ENCODE assay signal across 21 cellular contexts in the genomic region with DNA sequence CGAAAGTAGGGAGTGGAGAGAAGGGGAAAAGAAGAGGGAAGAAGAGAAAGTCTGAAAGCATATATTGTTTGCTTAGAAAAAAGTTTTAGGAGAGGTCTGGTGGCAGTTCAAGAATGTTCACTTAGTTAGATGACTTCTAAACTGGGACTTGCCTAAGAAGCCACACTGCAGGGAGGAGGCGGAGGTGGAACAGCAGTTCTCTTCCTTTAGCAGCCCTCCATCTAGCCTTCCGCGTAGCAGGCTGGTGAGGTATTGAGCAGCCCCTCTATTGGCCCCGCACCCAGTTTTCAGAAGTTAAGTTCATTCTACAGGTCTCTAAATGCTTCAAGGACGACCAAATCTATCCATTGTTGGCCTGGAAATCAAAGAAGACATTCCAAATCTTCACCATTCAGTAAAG. TPM values are rescaled to one million over a fixed set of nuclear protein-coding genes. Genes with fewer than 3 reads are reported as not detected.
DNase-seq lines count a peak whose midpoint lies in the region; ATAC-seq and TF ChIP-seq lines count a peak whose summit lies in the region.
"Had no signal": no experiment of that assay in that cellular context is flagged by ENCODE, and none has a peak within 500 bp of the region (broad histone marks: within the 10 kb centered on the region; RNA-seq: fewer than 3 reads in every experiment).

No MANE protein-coding gene starts in this region.

- H3K36me3 ChIP-seq in sigmoid colon (no peaks in the 10 kb centered on the region), MG63 (peaks cover 7% of the 10 kb centered on the region)
- H3K36me3 ChIP-seq: colonic mucosa had no signal

- no peak for TF ChIP-seq EP300 in sigmoid colon (IDR thresholded peaks at IDR 0.05)

- no peaks in the 10 kb centered on the region for H3K9me3 Mint-ChIP-seq in activated CD4-positive, alpha-beta T cell treated with anti-CD3 and anti-CD28 coated beads for 36 hours (ENCODE audit: low read depth)
- no peaks in the 10 kb centered on the region for H3K9me3 Mint-ChIP-seq in HFFc6
- no peaks in the 10 kb centered on the region for H3K9me3 Mint-ChIP-seq in activated naive CD8-positive, alpha-beta T cell treated with anti-CD3 and anti-CD28 coated beads, Interleukin-2, amount 10 ng/mL, durations not matched to agents 7 days and 5 days
- H3K9me3 Mint-ChIP-seq: nephron had no signal

- CTCF ChIA-PET in activated CD4-positive, alpha-beta T cell treated with anti-CD3 and anti-CD28 coated beads for 36 hours (lab: Charles Lee) = interaction anchor here (0.6 to 2.3 kb wide), 9 partner anchors 9 to 914 kb away, joined by 3 to 16 read pairs (median 3); no protein-coding TSS in a partner anchor

- H3K4me1 Mint-ChIP-seq in activated CD4-positive, alpha-beta T cell treated with anti-CD3 and anti-CD28 coated beads for 36 hours = peaks cover 63% of the 10 kb centered on the region
- peaks cover 54% of the 10 kb centered on the region for H3K4me1 Mint-ChIP-seq in HFFc6 (ENCODE audit: low read depth)
- H3K4me1 Mint-ChIP-seq in activated naive CD8-positive, alpha-beta T cell treated with anti-CD3 and anti-CD28 coated beads, Interleukin-2, amount 10 ng/mL, durations not matched to agents 7 days and 5 days = peaks cover 68% of the 10 kb centered on the region

- intact Hi-C loops in activated CD4-positive, alpha-beta T cell treated with anti-CD3 and anti-CD28 coated beads for 36 hours (cut with DNase I, micrococcal nuclease) = no loop called here
- intact Hi-C loops in sigmoid colon (cut with DNase I) = no loop called here
- intact Hi-C loops in left cardiac atrium (cut with DNase I) = no loop called here

- peaks cover 0 to 70% (median 50%) of the 10 kb centered on the region in 4 donors for H3K4me1 ChIP-seq in sigmoid colon
- H3K4me1 ChIP-seq: colonic mucosa had no signal

- no peak for TF ChIP-seq CTCF in HFFc6 (IDR thresholded peaks at IDR 0.05)
- TF ChIP-seq CTCF in sigmoid colon (IDR thresholded peaks at IDR 0.05) = no peak

- POLR2A ChIA-PET in activated CD4-positive, alpha-beta T cell treated with anti-CD3 and anti-CD28 coated beads for 36 hours (lab: Charles Lee) = interaction anchor here (0.8 kb wide), 1 partner anchor 233 kb away, joined by 3 read pairs; no protein-coding TSS in a partner anchor
- POLR2A ChIA-PET in activated naive CD8-positive, alpha-beta T cell treated with anti-CD3 and anti-CD28 coated beads, Interleukin-2, amount 10 ng/mL, durations not matched to agents 7 days and 5 days (lab: Charles Lee) = interaction anchor here (0.8 to 7.8 kb wide), 4 partner anchors 9 to 53 kb away, joined by 3 to 214 read pairs (median 4); a partner anchor contains a TSS

- H3K4me3 ChIP-seq in sigmoid colon = no peak overlapping the region
- no peak overlapping the region for H3K4me3 ChIP-seq in MG63
- H3K4me3 ChIP-seq: colonic mucosa, hepatocyte, testis had no signal

- no peak for TF ChIP-seq POLR2A in sigmoid colon (IDR thresholded peaks at IDR 0.05)

- no peaks in the 10 kb centered on the region for H3K9me3 ChIP-seq in sigmoid colon
- H3K9me3 ChIP-seq in MG63 = no peaks in the 10 kb centered on the region
- H3K9me3 ChIP-seq: colonic mucosa, testis had no signal

- peaks cover 65% of the 10 kb centered on the region for H3K36me3 Mint-ChIP-seq in activated CD4-positive, alpha-beta T cell treated with anti-CD3 and anti-CD28 coated beads for 36 hours (ENCODE audit: low read depth)
- H3K36me3 Mint-ChIP-seq in HFFc6 (ENCODE audit: low read depth) = peaks cover 25% of the 10 kb centered on the region
- H3K36me3 Mint-ChIP-seq in activated naive CD8-positive, alpha-beta T cell treated with anti-CD3 and anti-CD28 coated beads, Interleukin-2, amount 10 ng/mL, durations not matched to agents 7 days and 5 days = peaks cover 51% of the 10 kb centered on the region

- no peaks in the 10 kb centered on the region for H3K27me3 Mint-ChIP-seq in activated CD4-positive, alpha-beta T cell treated with anti-CD3 and anti-CD28 coated beads for 36 hours
- no peaks in the 10 kb centered on the region; the same call in none of the 2 replicates for H3K27me3 Mint-ChIP-seq in HFFc6 (ENCODE audit: insufficient read depth)
- no peaks in the 10 kb centered on the region for H3K27me3 Mint-ChIP-seq in activated naive CD8-positive, alpha-beta T cell treated with anti-CD3 and anti-CD28 coated beads, Interleukin-2, amount 10 ng/mL, durations not matched to agents 7 days and 5 days

- H3K27me3 ChIP-seq in sigmoid colon (no peaks in the 10 kb centered on the region), MG63 (no peaks in the 10 kb centered on the region)
- H3K27me3 ChIP-seq: colonic mucosa, hepatocyte, testis had no signal

- peak overlapping the region in 3 of 4 donors; percentile 33 to 78 (median 65) for H3K27ac ChIP-seq in sigmoid colon
- H3K27ac ChIP-seq: colonic mucosa, hepatocyte, testis had no signal

- no peak for ATAC-seq in activated CD4-positive, alpha-beta T cell treated with anti-CD3 and anti-CD28 coated beads for 36 hours
- ATAC-seq in activated naive CD8-positive, alpha-beta T cell treated with anti-CD3 and anti-CD28 coated beads, Interleukin-2, amount 10 ng/mL, durations not matched to agents 7 days and 5 days (ENCODE audit: low read depth) = peak; percentile 13
- ATAC-seq in left cardiac atrium = no peak
- ATAC-seq: HCT116 had no signal

- 92 to 94% methylated on average over 6 of the region's 6 CpGs for WGBS in sigmoid colon, 2 donors

- no peak for DNase-seq in activated CD4-positive, alpha-beta T cell treated with anti-CD3 and anti-CD28 coated beads for 36 hours
- no peak for DNase-seq in activated CD4-positive, alpha-beta T cell treated with anti-CD3 and anti-CD28 coated beads, Interleukin-2, amount 50 U/mL, for 48 hours
- DNase-seq in HFFc6 = no peak
- DNase-seq in activated naive CD8-positive, alpha-beta T cell treated with anti-CD3 and anti-CD28 coated beads, Interleukin-2, amount 10 ng/mL, durations not matched to agents 7 days and 5 days = no peak
- DNase-seq in sigmoid colon = no peak
- DNase-seq in MG63 = no peak
- no peak for DNase-seq in effector CD4-positive, alpha-beta T cell
- no peak for DNase-seq in left cardiac atrium
- DNase-seq: activated CD4-positive, CD25-positive, alpha-beta regulatory T cell treated with anti-CD3 and anti-CD28 coated beads, Interleukin-2, amount 50 U/mL, for 72 hours; colonic mucosa; foreskin fibroblast; KBM-7; NCI-H1092 treated with DMSO at 0.1 percent for 48 hours; NCI-H524; SHP77; small intestine; stimulated activated CD4-positive, alpha-beta T cell treated with anti-CD3 and anti-CD28 coated beads, Interleukin-4, amount 100 ng/mL, for 1 hour; testis had no signal

- H3K27ac Mint-ChIP-seq in activated CD4-positive, alpha-beta T cell treated with anti-CD3 and anti-CD28 coated beads for 36 hours = peak overlapping the region; percentile 98
- H3K27ac Mint-ChIP-seq in HFFc6 = peak overlapping the region; percentile 44
- H3K27ac Mint-ChIP-seq in activated naive CD8-positive, alpha-beta T cell treated with anti-CD3 and anti-CD28 coated beads, Interleukin-2, amount 10 ng/mL, durations not matched to agents 7 days and 5 days = peak overlapping the region; percentile 52
- H3K27ac Mint-ChIP-seq: nephron had no signal

- peak overlapping the region; percentile 32 for H3K4me3 Mint-ChIP-seq in activated CD4-positive, alpha-beta T cell treated with anti-CD3 and anti-CD28 coated beads for 36 hours
- H3K4me3 Mint-ChIP-seq in HFFc6 = no peak overlapping the region
- peak overlapping the region; percentile 93 for H3K4me3 Mint-ChIP-seq in activated naive CD8-positive, alpha-beta T cell treated with anti-CD3 and anti-CD28 coated beads, Interleukin-2, amount 10 ng/mL, durations not matched to agents 7 days and 5 days
- H3K4me3 Mint-ChIP-seq: nephron had no signal

RNA-seq across cellular contexts. Expression of a gene that starts 31.9 kb away (rescaled TPM):
- total RNA-seq in activated CD4-positive, alpha-beta T cell treated with anti-CD3 and anti-CD28 coated beads for 36 hours = 100 to 1,000 TPM; 161 to 188 TPM
- total RNA-seq in HFFc6 (2021; fragmentation: NEBNext Ultra II Directional; extraction: Animal tissue kit (Norgen Biotek cat#: 25700)) = 10 to 100 TPM; 33.0 to 41.7 (median 38.5) TPM
- 100 to 1,000 TPM; 446 to 480 TPM for total RNA-seq in activated naive CD8-positive, alpha-beta T cell treated with anti-CD3 and anti-CD28 coated beads, Interleukin-2, amount 10 ng/mL, durations not matched to agents 7 days and 5 days
- total RNA-seq in sigmoid colon (10 to 100 TPM; 26.3 to 51.0 (median 40.6) TPM), left cardiac atrium (10 to 100 TPM; 25.1 to 29.9 TPM)
- polyA plus RNA-seq in sigmoid colon = 10 to 100 TPM in 2 of 3 donors, 1 to 10 TPM in 1; 9.0 to 46.8 (median 11.8) TPM
- 4.3 and 4.6 TPM in 2 replicates for total RNA-seq in MG63 (2014; rRNA removed; shearing (Covaris generic); ENCODE audit: low replicate concordance)

Comparison
In these comparisons a context has a peak if more than half of its experiments do, and no peak if none do; other contexts are left out.
1. H3K27ac Mint-ChIP-seq: peak in every context shown above with its lines; median percentile 98 in activated CD4-positive, alpha-beta T cell treated with anti-CD3 and anti-CD28 coated beads for 36 hours; 52 in activated naive CD8-positive, alpha-beta T cell treated with anti-CD3 and anti-CD28 coated beads, Interleukin-2, amount 10 ng/mL, durations not matched to agents 7 days and 5 days; 44 in HFFc6.